In genomic region chr20:9474835-9475413, GRCh38 we compare ENCODE assay signal across 25 cellular contexts. TPM values are rescaled to one million over a fixed set of nuclear protein-coding genes. Genes with fewer than 3 reads are reported as not detected.
DNase-seq lines count a peak whose midpoint lies in the region; ATAC-seq, FAIRE-seq and TF ChIP-seq lines count a peak whose summit lies in the region.
"Had no signal": no experiment of that assay in that cellular context is flagged by ENCODE, and none has a peak within 500 bp of the region (broad histone marks: within the 10 kb centered on the region; RNA-seq: fewer than 3 reads in every experiment).

No MANE protein-coding gene starts in this region.

- H3K4me3 ChIP-seq in astrocyte (ENCODE audit: insufficient read depth, low read depth, low read length) (no peak overlapping the region), heart left ventricle (no peak overlapping the region)
- H3K4me3 ChIP-seq: lung, neural progenitor cell, transverse colon had no signal

- H3K27me3 Mint-ChIP-seq in astrocyte (ENCODE audit: low read depth, unreplicated experiment): no peaks in the 10 kb centered on the region
- H3K27me3 Mint-ChIP-seq in activated T-helper 2 cell treated with anti-CD3 and anti-CD28 coated beads, Interferon-gamma antibody, Interleukin-2, Interleukin-4, amounts not matched to agents 10 μg/mL and 5 μg/mL and 100 μg/mL, durations not matched to agents 14 hours and 24 hours and 36 hours (ENCODE audit: low read depth): no peaks in the 10 kb centered on the region
- H3K27me3 Mint-ChIP-seq: activated CD4-positive, alpha-beta memory T cell treated with anti-CD3 and anti-CD28 coated beads for 36 hours; activated naive CD8-positive, alpha-beta T cell treated with anti-CD3 and anti-CD28 coated beads for 36 hours; CD4-positive, alpha-beta T cell; stimulated activated naive CD8-positive, alpha-beta T cell treated with anti-CD3 and anti-CD28 coated beads, Interleukin-15, amount 100 ng/mL, for 72 hours had no signal

- H4K20me1 ChIP-seq in astrocyte (ENCODE audit: insufficient read depth, low read length): no peaks in the 10 kb centered on the region

- H3K36me3 ChIP-seq in astrocyte (ENCODE audit: insufficient read depth, low read length): no peaks in the 10 kb centered on the region
- peaks cover 0 to 98% (median 18%) of the 10 kb centered on the region in 9 donors for H3K36me3 ChIP-seq in heart left ventricle
- H3K36me3 ChIP-seq: neural progenitor cell, transverse colon had no signal

- H3K4me3 Mint-ChIP-seq in astrocyte (ENCODE audit: unreplicated experiment): no peak overlapping the region
- H3K4me3 Mint-ChIP-seq in activated T-helper 2 cell treated with anti-CD3 and anti-CD28 coated beads, Interferon-gamma antibody, Interleukin-2, Interleukin-4, amounts not matched to agents 10 μg/mL and 5 μg/mL and 100 μg/mL, durations not matched to agents 14 hours and 24 hours and 36 hours (ENCODE audit: low read depth): no peak overlapping the region
- H3K4me3 Mint-ChIP-seq: activated CD4-positive, alpha-beta memory T cell treated with anti-CD3 and anti-CD28 coated beads for 36 hours; activated naive CD8-positive, alpha-beta T cell treated with anti-CD3 and anti-CD28 coated beads for 36 hours; CD4-positive, alpha-beta T cell; neural progenitor cell; stimulated activated naive CD8-positive, alpha-beta T cell treated with anti-CD3 and anti-CD28 coated beads, Interleukin-15, amount 100 ng/mL, for 72 hours had no signal

- H3K9me3 ChIP-seq in astrocyte (ENCODE audit: insufficient read depth, low read depth, low read length) (no peaks in the 10 kb centered on the region), heart left ventricle (no peaks in the 10 kb centered on the region)
- H3K9me3 ChIP-seq: transverse colon had no signal

- H3K4me1 Mint-ChIP-seq in astrocyte (ENCODE audit: low read depth, unreplicated experiment): peaks cover 6% of the 10 kb centered on the region
- no peaks in the 10 kb centered on the region for H3K4me1 Mint-ChIP-seq in activated T-helper 2 cell treated with anti-CD3 and anti-CD28 coated beads, Interferon-gamma antibody, Interleukin-2, Interleukin-4, amounts not matched to agents 10 μg/mL and 5 μg/mL and 100 μg/mL, durations not matched to agents 14 hours and 24 hours and 36 hours (ENCODE audit: low read depth)
- H3K4me1 Mint-ChIP-seq: activated naive CD8-positive, alpha-beta T cell treated with anti-CD3 and anti-CD28 coated beads for 36 hours; stimulated activated naive CD8-positive, alpha-beta T cell treated with anti-CD3 and anti-CD28 coated beads, Interleukin-15, amount 100 ng/mL, for 72 hours had no signal

- TF ChIP-seq CTCF in astrocyte (IDR thresholded peaks at IDR 0.05; ENCODE audit: insufficient read depth, low read depth, low read length): no peak
- TF ChIP-seq CTCF in heart left ventricle (IDR thresholded peaks at IDR 0.05): no peak

- H2AFZ ChIP-seq in astrocyte (ENCODE audit: low read depth, low read length): no peak overlapping the region
- H2AFZ ChIP-seq: neural progenitor cell had no signal

- intact Hi-C loops in heart left ventricle (cut with DNase I): loop anchor here in 1 of 10 donors (10.0 kb wide), 1 partner anchor 130 kb away; no protein-coding TSS in a partner anchor
- intact Hi-C loops in activated T-helper 2 cell treated with anti-CD3 and anti-CD28 coated beads, Interferon-gamma antibody, Interleukin-2, Interleukin-4, amounts not matched to agents 10 μg/mL and 5 μg/mL and 100 μg/mL, durations not matched to agents 14 hours and 24 hours and 36 hours (cut with micrococcal nuclease): no loop called here

- H3K27ac ChIP-seq in astrocyte (ENCODE audit: low read depth, low read length) (no peak overlapping the region), heart left ventricle (no peak overlapping the region)
- H3K27ac ChIP-seq: neural progenitor cell, transverse colon had no signal

- 90 to 98% (median 91%) methylated on average over 2 of the region's 2 CpGs for WGBS in heart left ventricle, 4 donors

- H3K36me3 Mint-ChIP-seq in astrocyte (ENCODE audit: low read depth, unreplicated experiment): peaks cover 6% of the 10 kb centered on the region
- H3K36me3 Mint-ChIP-seq in activated T-helper 2 cell treated with anti-CD3 and anti-CD28 coated beads, Interferon-gamma antibody, Interleukin-2, Interleukin-4, amounts not matched to agents 10 μg/mL and 5 μg/mL and 100 μg/mL, durations not matched to agents 14 hours and 24 hours and 36 hours (ENCODE audit: low read depth): no peaks in the 10 kb centered on the region
- H3K36me3 Mint-ChIP-seq: activated CD4-positive, alpha-beta memory T cell treated with anti-CD3 and anti-CD28 coated beads for 36 hours; activated naive CD8-positive, alpha-beta T cell treated with anti-CD3 and anti-CD28 coated beads for 36 hours had no signal

- no peak for ATAC-seq in heart left ventricle
- ATAC-seq in HG03175 (IDR thresholded peaks at IDR 0.05; ENCODE audit: unreplicated experiment): no peak
- ATAC-seq: esophagus mucosa; stimulated activated naive CD8-positive, alpha-beta T cell treated with anti-CD3 and anti-CD28 coated beads, Interleukin-15, amount 100 ng/mL, for 72 hours had no signal

- TF ChIP-seq POLR2A in heart left ventricle (IDR thresholded peaks at IDR 0.05): no peak

- H3K27ac Mint-ChIP-seq in astrocyte (ENCODE audit: unreplicated experiment): no peak overlapping the region
- H3K27ac Mint-ChIP-seq in activated T-helper 2 cell treated with anti-CD3 and anti-CD28 coated beads, Interferon-gamma antibody, Interleukin-2, Interleukin-4, amounts not matched to agents 10 μg/mL and 5 μg/mL and 100 μg/mL, durations not matched to agents 14 hours and 24 hours and 36 hours: no peak overlapping the region
- H3K27ac Mint-ChIP-seq: activated CD4-positive, alpha-beta memory T cell treated with anti-CD3 and anti-CD28 coated beads for 36 hours; activated naive CD8-positive, alpha-beta T cell treated with anti-CD3 and anti-CD28 coated beads for 36 hours; CD4-positive, alpha-beta T cell; neural progenitor cell; stimulated activated naive CD8-positive, alpha-beta T cell treated with anti-CD3 and anti-CD28 coated beads, Interleukin-15, amount 100 ng/mL, for 72 hours had no signal

- H3K9me3 Mint-ChIP-seq in astrocyte (ENCODE audit: unreplicated experiment): no peaks in the 10 kb centered on the region
- no peaks in the 10 kb centered on the region for H3K9me3 Mint-ChIP-seq in activated T-helper 2 cell treated with anti-CD3 and anti-CD28 coated beads, Interferon-gamma antibody, Interleukin-2, Interleukin-4, amounts not matched to agents 10 μg/mL and 5 μg/mL and 100 μg/mL, durations not matched to agents 14 hours and 24 hours and 36 hours
- H3K9me3 Mint-ChIP-seq: activated CD4-positive, alpha-beta memory T cell treated with anti-CD3 and anti-CD28 coated beads for 36 hours; activated naive CD8-positive, alpha-beta T cell treated with anti-CD3 and anti-CD28 coated beads for 36 hours; CD4-positive, alpha-beta T cell; neural progenitor cell; stimulated activated naive CD8-positive, alpha-beta T cell treated with anti-CD3 and anti-CD28 coated beads, Interleukin-15, amount 100 ng/mL, for 72 hours had no signal

- DNase-seq in EL: peak; percentile 7
- DNase-seq in NCI-H128 (lab: John Stamatoyannopoulos, UW; ENCODE audit: unreplicated experiment): peak; percentile 17
- DNase-seq in astrocyte (ENCODE audit: low read depth): peak; percentile 49
- DNase-seq in inferior parietal cortex (ENCODE audit: extremely low spot score): peak; percentile 30
- DNase-seq in A172 (ENCODE audit: low spot score): no peak
- DNase-seq in heart left ventricle: no peak
- DNase-seq in activated T-helper 2 cell treated with anti-CD3 and anti-CD28 coated beads, Interferon-gamma antibody, Interleukin-2, Interleukin-4, amounts not matched to agents 10 μg/mL and 5 μg/mL and 100 μg/mL, durations not matched to agents 14 hours and 24 hours and 36 hours (ENCODE audit: low spot score): no peak
- DNase-seq: activated CD4-positive, alpha-beta memory T cell treated with anti-CD3 and anti-CD28 coated beads for 36 hours; activated naive CD8-positive, alpha-beta T cell treated with anti-CD3 and anti-CD28 coated beads for 36 hours; CD4-positive, alpha-beta T cell; effector memory CD4-positive, alpha-beta T cell; GOT3; NCI-H1105; SHP77 treated with DMSO at 0.1 percent for 48 hours; stimulated activated naive CD8-positive, alpha-beta T cell treated with anti-CD3 and anti-CD28 coated beads, Interleukin-15, amount 100 ng/mL, for 72 hours; transverse colon had no signal

- peak; percentile 41 for FAIRE-seq in astrocyte (lab: Jason Lieb, UNC)
- FAIRE-seq: colon, G401.6, HTR-8/SVneo, keratinocyte had no signal

- H3K4me1 ChIP-seq in astrocyte (ENCODE audit: insufficient read depth, low read length): no peaks in the 10 kb centered on the region
- H3K4me1 ChIP-seq in heart left ventricle: no peaks in the 10 kb centered on the region
- H3K4me1 ChIP-seq: neural progenitor cell, transverse colon had no signal

- no peaks in the 10 kb centered on the region for H3K79me2 ChIP-seq in astrocyte (ENCODE audit: insufficient read depth, low read length)

- no peak overlapping the region for H3K9ac ChIP-seq in astrocyte (ENCODE audit: low read length)
- H3K9ac ChIP-seq: neural progenitor cell had no signal

- H3K4me2 ChIP-seq in astrocyte (ENCODE audit: low read length): peak overlapping the region; percentile 12
- H3K4me2 ChIP-seq: neural progenitor cell had no signal

- H3K27me3 ChIP-seq in astrocyte (ENCODE audit: insufficient read depth, low read length) (no peaks in the 10 kb centered on the region), heart left ventricle (no peaks in the 10 kb centered on the region)
- H3K27me3 ChIP-seq: neural progenitor cell, transverse colon had no signal

RNA-seq across cellular contexts. Expression of gene LAMP5, which starts 39.5 kb away (rescaled TPM):
- 2.3 and 4.7 TPM in 2 replicates for total RNA-seq in astrocyte
- total RNA-seq in A172 (2014; rRNA removed; shearing (Covaris generic)): not detected in 2 replicates
- total RNA-seq in heart left ventricle: under 1 TPM in 3 of 9 donors, not detected in 6; 0.19 to 0.42 (median 0.41) TPM
- polyA plus RNA-seq in heart left ventricle: under 1 TPM in 1 of 2 donors, not detected in 1; 0.04 TPM
- total RNA-seq in activated T-helper 2 cell treated with anti-CD3 and anti-CD28 coated beads, Interferon-gamma antibody, Interleukin-2, Interleukin-4, amounts not matched to agents 10 μg/mL and 5 μg/mL and 100 μg/mL, durations not matched to agents 14 hours and 24 hours and 36 hours: not detected in 2 replicates
- total RNA-seq: activated CD4-positive, alpha-beta memory T cell treated with anti-CD3 and anti-CD28 coated beads for 36 hours; activated naive CD8-positive, alpha-beta T cell treated with anti-CD3 and anti-CD28 coated beads for 36 hours; esophagus mucosa; NCI-H460 had no signal
- polyA plus RNA-seq: keratinocyte had no signal

Comparison
In these comparisons a context has a peak if more than half of its experiments do, and no peak if none do; other contexts are left out.
1. DNase-seq: peak in EL (single experiment), NCI-H128 (single experiment), astrocyte (single experiment) and inferior parietal cortex (single experiment); none in A172 (single experiment), heart left ventricle (0 of 5) and activated T-helper 2 cell treated with anti-CD3 and anti-CD28 coated beads, Interferon-gamma antibody, Interleukin-2, Interleukin-4, amounts not matched to agents 10 μg/mL and 5 μg/mL and 100 μg/mL, durations not matched to agents 14 hours and 24 hours and 36 hours (single experiment).